Comparison of ENCODE assay signal across 20 cellular contexts in the genomic region with DNA sequence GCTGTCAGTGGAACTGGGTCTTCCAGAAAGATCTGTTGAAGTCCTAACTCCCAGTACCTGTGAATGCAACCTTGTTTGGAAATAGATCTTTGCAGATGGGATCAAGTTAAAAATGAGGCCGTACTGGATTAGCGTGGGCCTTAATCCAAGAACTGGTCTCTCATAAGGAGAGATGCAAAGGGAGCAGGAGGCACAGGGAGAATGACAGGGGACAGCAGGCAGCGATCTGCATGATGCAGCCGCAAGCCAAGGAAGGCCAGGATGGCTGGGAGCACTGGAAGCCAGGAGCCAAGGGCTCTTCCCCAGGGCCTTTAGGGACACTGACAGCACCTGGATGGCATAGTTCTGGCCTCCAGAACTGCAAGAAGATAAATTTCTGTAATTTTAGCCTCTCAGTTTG.
A peak's percentile ranks its signal among the peaks of the same experiment; 100 is the strongest.
DNase-seq lines count a peak whose midpoint lies in the region; ATAC-seq and TF ChIP-seq lines count a peak whose summit lies in the region.
"Had no signal": no experiment of that assay in that cellular context is flagged by ENCODE, and none has a peak within 500 bp of the region (broad histone marks: within the 10 kb centered on the region; RNA-seq: fewer than 3 reads in every experiment).

No MANE protein-coding gene starts in this region.

- no peak overlapping the region for H2BK15ac ChIP-seq in H9 (ENCODE audit: low read depth, low read length)

- no peak overlapping the region for H4K91ac ChIP-seq in H9 (ENCODE audit: insufficient read length, low read depth, low read length)

- H2AK5ac ChIP-seq in H9 (ENCODE audit: insufficient read length, low read length) = no peak overlapping the region

- no peak overlapping the region for H3T11ph ChIP-seq in H9 (ENCODE audit: low read length)

- no peaks in the 10 kb centered on the region for H3K23me2 ChIP-seq in H9 (ENCODE audit: insufficient read length, low read depth, low read length, poor library complexity, severe bottlenecking)

- no peak overlapping the region for H2BK20ac ChIP-seq in H9 (ENCODE audit: low read depth, low read length, poor library complexity, severe bottlenecking)

- H4K20me1 ChIP-seq in H9 (ENCODE audit: control insufficient read depth, insufficient read depth, insufficient read length) = no peaks in the 10 kb centered on the region
- H4K20me1 ChIP-seq: BLaER1 treated with 17β-estradiol and CSF1 and Interleukin-3, amounts not matched to agents 10 nM and 100 nM had no signal

- H3K4me1 ChIP-seq in H9 (ENCODE audit: insufficient read depth, low read length) = peaks cover 6% of the 10 kb centered on the region
- H3K4me1 ChIP-seq in sigmoid colon = no peaks in the 10 kb centered on the region

- H3K4ac ChIP-seq in H9 (ENCODE audit: low read depth, low read length) = no peak overlapping the region

- H3K23ac ChIP-seq in H9 (ENCODE audit: insufficient read length, low read depth, low read length) = no peak overlapping the region

- H3K27ac Mint-ChIP-seq in H9 = peak overlapping the region in 2 of 3 experiments; percentile 31 to 35; a peak in 2 of 7 replicates
- no peak overlapping the region for H3K27ac Mint-ChIP-seq in natural killer cell treated with Interleukin-12 subunit alpha and Interleukin-12 subunit beta and Interleukin-15 and Interleukin-18, amount 100 ng/mL, for 72 hours
- H3K27ac Mint-ChIP-seq: B cell; CD4-positive, alpha-beta T cell; CD8-positive, alpha-beta T cell had no signal

- H3K56ac ChIP-seq in H9 (ENCODE audit: insufficient read length, low read depth, low read length) = no peak overlapping the region

- no peak for TF ChIP-seq CTCF in H9 (conservative IDR thresholded peaks at IDR 0.05)
- TF ChIP-seq CTCF in WERI-Rb-1 (IDR thresholded peaks at IDR 0.05; ENCODE audit: low read depth, low read length) = no peak
- no peak for TF ChIP-seq CTCF in sigmoid colon (IDR thresholded peaks at IDR 0.05)

- H3K4me3 ChIP-seq in WERI-Rb-1 (ENCODE audit: low read depth, low read length) (no peak overlapping the region), sigmoid colon (no peak overlapping the region)
- H3K4me3 ChIP-seq: BLaER1 treated with 17β-estradiol and CSF1 and Interleukin-3, amounts not matched to agents 10 nM and 100 nM; GM12878 had no signal

- H3K27me3 ChIP-seq in H9 (ENCODE audit: insufficient read depth, low read length) (no peaks in the 10 kb centered on the region), WERI-Rb-1 (ENCODE audit: insufficient read depth, low read depth, severe bottlenecking) (no peaks in the 10 kb centered on the region), sigmoid colon (no peaks in the 10 kb centered on the region)
- H3K27me3 ChIP-seq: BLaER1 treated with 17β-estradiol and CSF1 and Interleukin-3, amounts not matched to agents 10 nM and 100 nM had no signal

- H3K9me3 Mint-ChIP-seq in H9 = peaks cover 0 to 9% of the 10 kb centered on the region in 2 experiments; a peak in 3 of 5 replicates
- no peaks in the 10 kb centered on the region for H3K9me3 Mint-ChIP-seq in natural killer cell treated with Interleukin-12 subunit alpha and Interleukin-12 subunit beta and Interleukin-15 and Interleukin-18, amount 100 ng/mL, for 72 hours
- H3K9me3 Mint-ChIP-seq: CD4-positive, alpha-beta T cell; CD8-positive, alpha-beta T cell had no signal

- H4K5ac ChIP-seq in H9 (ENCODE audit: insufficient read length, low read depth, low read length) = no peak overlapping the region

- H3K79me2 ChIP-seq in H9 (ENCODE audit: insufficient read depth, low read length) = no peaks in the 10 kb centered on the region

- H3K18ac ChIP-seq in H9 (ENCODE audit: insufficient read length, low read depth, low read length) = no peak overlapping the region

- no peaks in the 10 kb centered on the region for H3K79me1 ChIP-seq in H9 (ENCODE audit: insufficient read depth, low read depth, low read length, poor library complexity, severe bottlenecking)

- H3K27ac ChIP-seq in H9 (ENCODE audit: insufficient read length, low read depth, low read length) = no peak overlapping the region
- peak overlapping the region; percentile 23; the same call in 1 of the 2 replicates for H3K27ac ChIP-seq in WERI-Rb-1
- H3K27ac ChIP-seq in sigmoid colon = no peak overlapping the region
- H3K27ac ChIP-seq: BLaER1 treated with 17β-estradiol and CSF1 and Interleukin-3, amounts not matched to agents 10 nM and 100 nM; C4-2B had no signal

- DNase-seq in G401 (ENCODE audit: low spot score) (peak; percentile 75), H9 (no peak), WERI-Rb-1 (peak; percentile 58), cerebellum (ENCODE audit: low spot score) (peak; percentile 53), NCI-H2029 treated with DMSO at 0.1 percent for 48 hours (lab: John Stamatoyannopoulos, UW) (no peak), sigmoid colon (no peak)
- DNase-seq in activated CD4-positive, alpha-beta T cell treated with anti-CD3 and anti-CD28 coated beads for 48 hours = no peak
- no peak for DNase-seq in natural killer cell treated with Interleukin-12 subunit alpha and Interleukin-12 subunit beta and Interleukin-15 and Interleukin-18, amount 100 ng/mL, for 72 hours (ENCODE audit: low spot score)
- DNase-seq: 8988T; AML-193; Caco-2; Calu3; CD4-positive, alpha-beta T cell; CD8-positive, alpha-beta T cell; DMS79 treated with DMSO at 0.1 percent for 48 hours; GDM1 had no signal

- H3K9me3 ChIP-seq in H9 (ENCODE audit: control insufficient read depth, low read depth, low read length) (no peaks in the 10 kb centered on the region), WERI-Rb-1 (ENCODE audit: severe bottlenecking) (no peaks in the 10 kb centered on the region), sigmoid colon (no peaks in the 10 kb centered on the region)
- H3K9me3 ChIP-seq: BLaER1 treated with 17β-estradiol and CSF1 and Interleukin-3, amounts not matched to agents 10 nM and 100 nM; Caco-2 had no signal

- no peak overlapping the region for H2BK120ac ChIP-seq in H9 (ENCODE audit: low read depth, low read length, poor library complexity, severe bottlenecking)

- no peaks in the 10 kb centered on the region for H3K36me3 ChIP-seq in WERI-Rb-1
- H3K36me3 ChIP-seq in sigmoid colon = no peaks in the 10 kb centered on the region
- H3K36me3 ChIP-seq: BLaER1 treated with 17β-estradiol and CSF1 and Interleukin-3, amounts not matched to agents 10 nM and 100 nM had no signal

- in situ Hi-C loops in G401 (cut with HindIII; ENCODE audit: low sequenced_read_pairs) = no loop called here

- no peak overlapping the region for H3K4me3 Mint-ChIP-seq in H9
- H3K4me3 Mint-ChIP-seq in natural killer cell treated with Interleukin-12 subunit alpha and Interleukin-12 subunit beta and Interleukin-15 and Interleukin-18, amount 100 ng/mL, for 72 hours = no peak overlapping the region
- H3K4me3 Mint-ChIP-seq: B cell; CD4-positive, alpha-beta T cell; CD8-positive, alpha-beta T cell had no signal

- no peak for ATAC-seq in natural killer cell treated with Interleukin-12 subunit alpha and Interleukin-12 subunit beta and Interleukin-15 and Interleukin-18, amount 100 ng/mL, for 72 hours
- ATAC-seq: CD8-positive, alpha-beta T cell; GM12878 had no signal

- no peak overlapping the region for H4K8ac ChIP-seq in H9 (replicated peaks; ENCODE audit: insufficient read length, low read depth, low read length)

- peaks cover 29 to 40% of the 10 kb centered on the region in 2 experiments for H3K4me1 Mint-ChIP-seq in H9
- no peaks in the 10 kb centered on the region for H3K4me1 Mint-ChIP-seq in natural killer cell treated with Interleukin-12 subunit alpha and Interleukin-12 subunit beta and Interleukin-15 and Interleukin-18, amount 100 ng/mL, for 72 hours (ENCODE audit: low read depth in 2 of 2)
- H3K4me1 Mint-ChIP-seq: B cell had no signal

- no peak overlapping the region for H3K9ac ChIP-seq in H9 (ENCODE audit: extremely low read depth, insufficient read length, low read length)
- H3K9ac ChIP-seq: BLaER1 treated with 17β-estradiol and CSF1 and Interleukin-3, amounts not matched to agents 10 nM and 100 nM had no signal

- intact Hi-C loops in sigmoid colon (cut with DNase I) = no loop called here

- H3K4me2 ChIP-seq in H9 (ENCODE audit: insufficient read depth, insufficient read length, low read length) = no peak overlapping the region
- H3K4me2 ChIP-seq: BLaER1 treated with 17β-estradiol and CSF1 and Interleukin-3, amounts not matched to agents 10 nM and 100 nM had no signal

- WGBS in H9 (ENCODE audit: extremely low coverage, insufficient read length, low lambda C conversion rate) = no CpG with 5 or more reads among the region's 4 CpGs
- WGBS in sigmoid colon, 2 donors = 92 to 95% methylated on average over 4 of the region's 4 CpGs

- no peak overlapping the region for H2BK5ac ChIP-seq in H9 (ENCODE audit: insufficient read length, low read length)

- no peak overlapping the region for H2AFZ ChIP-seq in H9 (ENCODE audit: low read length)

- no peak for TF ChIP-seq EP300 in sigmoid colon (IDR thresholded peaks at IDR 0.05)

- peaks cover 13% of the 10 kb centered on the region for H3K27me3 Mint-ChIP-seq in H9 (ENCODE audit: low read depth)
- peaks cover 17 to 35% of the 10 kb centered on the region in 2 donors for H3K27me3 Mint-ChIP-seq in natural killer cell treated with Interleukin-12 subunit alpha and Interleukin-12 subunit beta and Interleukin-15 and Interleukin-18, amount 100 ng/mL, for 72 hours

- H2BK12ac ChIP-seq in H9 (ENCODE audit: insufficient read length, low read depth, low read length) = no peak overlapping the region

- H3K14ac ChIP-seq in H9 (ENCODE audit: insufficient read depth, low read length) = no peak overlapping the region

- no peak for TF ChIP-seq POLR2A in sigmoid colon (IDR thresholded peaks at IDR 0.05)

- H3K36me3 Mint-ChIP-seq in H9 (ENCODE audit: insufficient read depth in 1 of 3, low read depth in 3 of 3) = no peaks in the 10 kb centered on the region; a peak in 1 of 7 replicates
- peaks cover 2% of the 10 kb centered on the region for H3K36me3 Mint-ChIP-seq in natural killer cell treated with Interleukin-12 subunit alpha and Interleukin-12 subunit beta and Interleukin-15 and Interleukin-18, amount 100 ng/mL, for 72 hours
- H3K36me3 Mint-ChIP-seq: CD8-positive, alpha-beta T cell had no signal

Comparison
In these comparisons a context has a peak if more than half of its experiments do, and no peak if none do; other contexts are left out.
1. DNase-seq: peak in G401 (single experiment), WERI-Rb-1 (single experiment) and cerebellum (single experiment); none in H9 (single experiment), NCI-H2029 treated with DMSO at 0.1 percent for 48 hours (single experiment), activated CD4-positive, alpha-beta T cell treated with anti-CD3 and anti-CD28 coated beads for 48 hours (single experiment), natural killer cell treated with Interleukin-12 subunit alpha and Interleukin-12 subunit beta and Interleukin-15 and Interleukin-18, amount 100 ng/mL, for 72 hours (single experiment) and sigmoid colon (single experiment).
2. H3K27ac Mint-ChIP-seq: peak in H9 (2 of 3); none in natural killer cell treated with Interleukin-12 subunit alpha and Interleukin-12 subunit beta and Interleukin-15 and Interleukin-18, amount 100 ng/mL, for 72 hours (0 of 2).